25 cellular contexts compared by ENCODE assay signal in genomic region chr1:71097428-71097827, GRCh38. TPM values are rescaled to one million over a fixed set of nuclear protein-coding genes. Genes with fewer than 3 reads are reported as not detected.
"Had no signal": no experiment of that assay in that cellular context is flagged by ENCODE, and none has a peak within 500 bp of the region (broad histone marks: within the 10 kb centered on the region; RNA-seq: fewer than 3 reads in every experiment).

No MANE protein-coding gene starts in this region.

- H3K4me3 ChIP-seq: colonic mucosa, coronary artery, dorsolateral prefrontal cortex, esophagus muscularis mucosa, esophagus squamous epithelium, gastrocnemius medialis, gastroesophageal sphincter, heart left ventricle, heart right ventricle had no signal

- H3K4me1 ChIP-seq: colonic mucosa, esophagus muscularis mucosa, esophagus squamous epithelium, foreskin keratinocyte, gastrocnemius medialis, gastroesophageal sphincter, heart left ventricle, heart right ventricle had no signal

- H3K36me3 ChIP-seq: colonic mucosa, esophagus muscularis mucosa, esophagus squamous epithelium, gastrocnemius medialis, gastroesophageal sphincter, heart left ventricle, heart right ventricle had no signal

- H3K9me3 ChIP-seq: colonic mucosa, esophagus muscularis mucosa, esophagus squamous epithelium, gastrocnemius medialis, gastroesophageal sphincter, heart left ventricle, heart right ventricle had no signal

- DNase-seq: colonic mucosa; cortex of kidney; dermis blood vessel endothelial cell; dorsolateral prefrontal cortex; effector CD4-positive, alpha-beta T cell; effector CD8-positive, alpha-beta T cell; effector memory CD4-positive, alpha-beta T cell; effector memory CD8-positive, alpha-beta T cell; endodermal cell; erythroblast; esophagus squamous epithelium; foreskin fibroblast; foreskin keratinocyte; foreskin melanocyte; gastrocnemius medialis; glutamatergic neuron; head of caudate nucleus; heart left ventricle; heart right ventricle had no signal

- ATAC-seq: effector memory CD8-positive, alpha-beta T cell; esophagus mucosa; foreskin keratinocyte; gastrocnemius medialis; gastroesophageal sphincter; heart left ventricle; heart right ventricle had no signal

RNA-seq across cellular contexts. Expression of gene PTGER3, which starts 49.8 kb away (rescaled TPM):
- total RNA-seq: dermis blood vessel endothelial cell, dermis microvascular lymphatic vessel endothelial cell, endothelial cell of umbilical vein, foreskin keratinocyte had no signal
